In the genomic region with DNA sequence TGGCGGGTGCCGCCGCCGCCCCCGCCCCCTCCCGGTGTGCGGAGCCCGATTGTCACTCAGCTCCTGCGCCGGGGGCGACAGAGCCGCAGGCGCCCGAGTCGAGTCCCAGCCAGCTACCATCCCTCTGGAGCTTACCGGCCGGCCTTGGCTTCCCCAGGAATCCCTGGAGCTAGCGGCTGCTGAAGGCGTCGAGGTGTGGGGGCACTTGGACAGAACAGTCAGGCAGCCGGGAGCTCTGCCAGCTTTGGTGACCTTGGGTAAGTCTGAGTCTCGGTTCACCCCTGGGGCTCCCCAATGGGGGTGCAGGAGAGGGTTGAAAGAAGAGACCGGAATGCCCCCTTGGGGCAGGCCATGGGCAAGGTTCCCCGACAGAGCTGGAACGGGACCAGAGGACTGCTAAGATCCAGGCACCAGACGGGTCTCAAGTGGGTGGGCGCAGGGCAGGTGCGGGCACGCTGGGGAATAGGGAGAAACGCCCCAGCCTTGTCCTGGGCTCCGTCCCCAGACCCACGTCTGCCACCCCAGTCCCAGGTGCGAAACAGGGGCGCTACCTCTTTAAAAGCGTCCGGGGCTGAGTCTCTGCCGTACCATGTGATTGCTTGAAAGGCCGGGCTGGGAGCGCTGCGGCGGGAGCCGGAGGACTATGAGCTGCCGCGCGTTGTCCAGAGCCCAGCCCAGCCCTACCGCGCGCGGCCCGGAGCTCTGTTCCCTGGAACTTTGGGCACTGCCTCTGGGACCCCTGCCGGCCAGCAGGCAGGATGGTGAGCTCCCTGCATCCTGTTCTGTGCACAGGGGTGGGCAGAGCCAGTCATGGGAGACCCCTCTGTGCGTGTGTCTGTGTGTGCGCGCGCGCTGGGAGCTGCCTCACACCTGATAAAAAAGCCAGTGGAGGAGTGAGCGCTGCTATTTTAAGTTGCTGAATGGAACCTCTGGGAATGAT, we compare ENCODE assay signal across 1 cellular context.
TF ChIP-seq lines count a peak whose summit lies in the region.

Gene ADORA1 (plus strand): TSS at position 55 of the 940 bp plus-strand sequence. CDS start 1,116 bp downstream, outside the sequence.

TF ChIP-seq in K562, 482 proteins besides CTCF, POLR2A, EP300 and RAD21 (continued from another document):
- TF ChIP-seq, protein P1, sequence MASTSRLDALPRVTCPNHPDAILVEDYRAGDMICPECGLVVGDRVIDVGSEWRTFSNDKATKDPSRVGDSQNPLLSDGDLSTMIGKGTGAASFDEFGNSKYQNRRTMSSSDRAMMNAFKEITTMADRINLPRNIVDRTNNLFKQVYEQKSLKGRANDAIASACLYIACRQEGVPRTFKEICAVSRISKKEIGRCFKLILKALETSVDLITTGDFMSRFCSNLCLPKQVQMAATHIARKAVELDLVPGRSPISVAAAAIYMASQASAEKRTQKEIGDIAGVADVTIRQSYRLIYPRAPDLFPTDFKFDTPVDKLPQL (IDR thresholded peaks at IDR 0.05; ENCODE audit: extremely low read depth, insufficient read length): no peak
- TF ChIP-seq TEAD4 (IDR thresholded peaks at IDR 0.05; ENCODE audit: low read length) (no peak), TEAD4 (CRISPR knock-in tag; IDR thresholded peaks at IDR 0.05; ENCODE audit: borderline replicate concordance) (no peak)
TF ChIP-seq in K562: peak in this region for 2.
